11 cellular contexts compared by ENCODE assay signal in genomic region chrX:25005382-25006185, GRCh38. TPM values are rescaled to one million over a fixed set of nuclear protein-coding genes. Genes with fewer than 3 reads are reported as not detected.
DNase-seq lines count a peak whose midpoint lies in the region; ATAC-seq and TF ChIP-seq lines count a peak whose summit lies in the region.
"Had no signal": no experiment of that assay in that cellular context is flagged by ENCODE, and none has a peak within 500 bp of the region (broad histone marks: within the 10 kb centered on the region; RNA-seq: fewer than 3 reads in every experiment).

No MANE protein-coding gene starts in this region.

- no peak overlapping the region for H3K4me3 Mint-ChIP-seq in MCF 10A (ENCODE audit: unreplicated experiment)
- H3K4me3 Mint-ChIP-seq in T-helper 17 cell: peak overlapping the region; percentile 7
- peak overlapping the region in 1 of 10 donors; percentile 44 for H3K4me3 Mint-ChIP-seq in naive thymus-derived CD8-positive, alpha-beta T cell

- H3K36me3 ChIP-seq in suprapubic skin: no peaks in the 10 kb centered on the region
- H3K36me3 ChIP-seq: BLaER1 had no signal

- in situ Hi-C loops in T47D (cut with HindIII; ENCODE audit: low pct_unique_long_range_greater_than_20kb, low sequenced_read_pairs): no loop called here

- intact Hi-C loops in MCF 10A (cut with micrococcal nuclease): no loop called here

- ATAC-seq in T-helper 17 cell (no peak), GM19455 (IDR thresholded peaks at IDR 0.05; ENCODE audit: unreplicated experiment) (no peak)
- ATAC-seq in naive thymus-derived CD8-positive, alpha-beta T cell: no peak

- no peaks in the 10 kb centered on the region for H3K36me3 Mint-ChIP-seq in MCF 10A (ENCODE audit: insufficient read depth, unreplicated experiment)
- peaks cover 2% of the 10 kb centered on the region for H3K36me3 Mint-ChIP-seq in T-helper 17 cell (ENCODE audit: low read depth)
- H3K36me3 Mint-ChIP-seq in naive thymus-derived CD8-positive, alpha-beta T cell: no peaks in the 10 kb centered on the region

- no peak overlapping the region for H3K27ac ChIP-seq in suprapubic skin
- H3K27ac ChIP-seq: BLaER1 had no signal

- peaks cover 36% of the 10 kb centered on the region for H3K4me1 ChIP-seq in suprapubic skin
- H3K4me1 ChIP-seq: BLaER1 had no signal

- POLR2A ChIA-PET in MCF 10A (lab: Yijun Ruan, JAX): no interaction called here
- POLR2A ChIA-PET in naive thymus-derived CD8-positive, alpha-beta T cell (lab: Charles Lee): no interaction called here

- CTCF ChIA-PET in MCF 10A (lab: Yijun Ruan, JAX): no interaction called here

- H3K27me3 ChIP-seq in suprapubic skin: peaks cover 79% of the 10 kb centered on the region

- H3K4me3 ChIP-seq in iPS-18c (ENCODE audit: insufficient read depth, low read depth, low read length) (peak overlapping the region; percentile 38), suprapubic skin (peak overlapping the region; percentile 38)
- H3K4me3 ChIP-seq: BLaER1 had no signal

- DNase-seq in T47D (ENCODE audit: low read depth in 1 of 2, low spot score in 1 of 2): peak; percentile 26 to 75
- DNase-seq in MCF 10A (ENCODE audit: unreplicated experiment): no peak
- DNase-seq in T-helper 17 cell: no peak
- no peak for DNase-seq in suprapubic skin (ENCODE audit: low spot score in 2 of 2)
- no peak for DNase-seq in NCI-H345 treated with DMSO at 0.1 percent for 48 hours (lab: John Stamatoyannopoulos, UW; ENCODE audit: unreplicated experiment)
- no peak for DNase-seq in naive thymus-derived CD8-positive, alpha-beta T cell
- DNase-seq: activated gamma-delta T cell treated with Interleukin-2 at 50 U/mL for 16 hours, kidney glomerular epithelial cell had no signal

- H3K4me1 Mint-ChIP-seq in MCF 10A (ENCODE audit: insufficient read depth, unreplicated experiment) (no peaks in the 10 kb centered on the region), T-helper 17 cell (peaks cover 15% of the 10 kb centered on the region)
- peaks cover 3 to 18% (median 13%) of the 10 kb centered on the region in 4 donors for H3K4me1 Mint-ChIP-seq in naive thymus-derived CD8-positive, alpha-beta T cell

- no peak for TF ChIP-seq POLR2A in suprapubic skin (IDR thresholded peaks at IDR 0.05)

- H3K9me3 ChIP-seq in T-helper 17 cell (ENCODE audit: control insufficient read depth, low read length, poor library complexity, severe bottlenecking): no peaks in the 10 kb centered on the region
- peaks cover 2% of the 10 kb centered on the region for H3K9me3 ChIP-seq in iPS-18c (ENCODE audit: control insufficient read depth, insufficient read depth, low read length)
- no peaks in the 10 kb centered on the region for H3K9me3 ChIP-seq in suprapubic skin

- TF ChIP-seq CTCF in MCF 10A (IDR thresholded peaks at IDR 0.05; ENCODE audit: unreplicated experiment): no peak
- TF ChIP-seq CTCF in suprapubic skin (IDR thresholded peaks at IDR 0.05): no peak

- no peaks in the 10 kb centered on the region for H3K27me3 Mint-ChIP-seq in MCF 10A (ENCODE audit: insufficient read depth, unreplicated experiment)
- H3K27me3 Mint-ChIP-seq in T-helper 17 cell: peaks cover 36% of the 10 kb centered on the region
- peaks cover 11 to 58% (median 36%) of the 10 kb centered on the region in 5 donors for H3K27me3 Mint-ChIP-seq in naive thymus-derived CD8-positive, alpha-beta T cell

- peaks cover 5% of the 10 kb centered on the region for H3K9me3 Mint-ChIP-seq in MCF 10A (ENCODE audit: unreplicated experiment)
- peaks cover 0 to 3% (median 0%) of the 10 kb centered on the region in 9 donors for H3K9me3 Mint-ChIP-seq in naive thymus-derived CD8-positive, alpha-beta T cell

- 30% methylated on average over 29 of the region's 72 CpGs for WGBS in suprapubic skin

- H3K27ac Mint-ChIP-seq in MCF 10A (ENCODE audit: low read depth, unreplicated experiment) (no peak overlapping the region), T-helper 17 cell (no peak overlapping the region)
- no peak overlapping the region for H3K27ac Mint-ChIP-seq in naive thymus-derived CD8-positive, alpha-beta T cell

- no TSS peak for BruUV-seq in MCF 10A (replicated peaks; lab: Mats Ljungman, UMichigan)

- TF ChIP-seq EP300 in suprapubic skin (IDR thresholded peaks at IDR 0.05): no peak

RNA-seq across cellular contexts. Expression of gene ARX, which starts 10.2 kb away (rescaled TPM):
- total RNA-seq in MCF 10A (2022) (0.10 TPM in 1 of 2 replicates, not detected in the other), T-helper 17 cell (not detected), suprapubic skin (under 1 TPM in 1 of 4 donors, not detected in 3; 0.15 TPM)
- not detected for total RNA-seq in naive thymus-derived CD8-positive, alpha-beta T cell
- polyA plus RNA-seq in naive thymus-derived CD8-positive, alpha-beta T cell: not detected

Comparison
In these comparisons a context has a peak if more than half of its experiments do, and no peak if none do; other contexts are left out.
1. DNase-seq: peak in T47D (2 of 2); none in MCF 10A (single experiment), T-helper 17 cell (0 of 3), suprapubic skin (0 of 2), NCI-H345 treated with DMSO at 0.1 percent for 48 hours (single experiment) and naive thymus-derived CD8-positive, alpha-beta T cell (0 of 10).